Comparison of ENCODE assay signal across 9 cellular contexts in the genomic region with DNA sequence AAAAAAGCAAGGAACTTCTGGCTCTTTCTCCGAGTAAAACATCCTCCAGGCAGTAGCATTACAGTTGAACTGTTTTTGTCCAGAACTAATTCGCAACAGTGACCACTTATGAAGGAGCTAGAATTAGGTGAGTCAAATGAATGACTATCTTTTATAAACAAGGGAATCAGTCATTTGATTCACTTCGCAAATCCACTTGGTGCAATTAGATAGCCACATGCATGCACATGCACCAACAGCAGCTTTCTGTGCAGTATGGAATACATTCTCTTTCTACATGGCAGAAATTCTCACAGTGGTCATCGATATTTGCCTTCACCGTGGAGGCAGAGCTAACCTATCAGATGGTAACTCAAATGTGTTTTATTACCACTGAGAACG.
DNase-seq lines count a peak whose midpoint lies in the region; ATAC-seq, FAIRE-seq and TF ChIP-seq lines count a peak whose summit lies in the region.
"Had no signal": no experiment of that assay in that cellular context is flagged by ENCODE, and none has a peak within 500 bp of the region (broad histone marks: within the 10 kb centered on the region; RNA-seq: fewer than 3 reads in every experiment).

No MANE protein-coding gene starts in this region.

- no peaks in the 10 kb centered on the region for H3K36me3 ChIP-seq in skeletal muscle satellite cell (ENCODE audit: insufficient read depth, low read length)
- no peaks in the 10 kb centered on the region for H3K36me3 ChIP-seq in testis (ENCODE audit: low read depth, missing control alignments)

- no peak overlapping the region for H3K4me3 Mint-ChIP-seq in WTC11

- H3K9me3 ChIP-seq in skeletal muscle satellite cell (replicated peaks; ENCODE audit: low read length) (no peaks in the 10 kb centered on the region), testis (no peaks in the 10 kb centered on the region)

- H3K9ac ChIP-seq in skeletal muscle satellite cell (ENCODE audit: low read depth, low read length) = peak overlapping the region; percentile 80

- no peak overlapping the region for H3K27ac ChIP-seq in testis

- DNase-seq in RCC 7860 (ENCODE audit: low spot score) (peak; percentile 33), NCI-H774 (lab: John Stamatoyannopoulos, UW) (no peak), head of caudate nucleus (no peak), WTC11 (ENCODE audit: low spot score) (no peak), testis (no peak)

- CTCF ChIA-PET in WTC11 (lab: Charles Lee) = no interaction called here

- H3K4me1 ChIP-seq in skeletal muscle satellite cell (ENCODE audit: control insufficient read depth, insufficient read depth, low read length) (peaks cover 43% of the 10 kb centered on the region), testis (no peaks in the 10 kb centered on the region)

- no peaks in the 10 kb centered on the region for H3K27me3 ChIP-seq in skeletal muscle satellite cell (ENCODE audit: control insufficient read depth, insufficient read depth, low read length)
- no peaks in the 10 kb centered on the region for H3K27me3 ChIP-seq in testis

- FAIRE-seq in RCC 7860 (lab: Jason Lieb, UNC) = no peak
- FAIRE-seq: bronchial epithelial cell had no signal

- H3K4me1 Mint-ChIP-seq in WTC11 = peaks cover 11% of the 10 kb centered on the region

- no peak overlapping the region for H3K27ac Mint-ChIP-seq in WTC11

- H3K4me2 ChIP-seq in skeletal muscle satellite cell (ENCODE audit: low read length) = peak overlapping the region; percentile 91

- H3K4me3 ChIP-seq in skeletal muscle satellite cell (ENCODE audit: low read length) (peak overlapping the region; percentile 69), testis (no peak overlapping the region)

- intact Hi-C loops in head of caudate nucleus (cut with DNase I) (no loop called here), testis (cut with DNase I; ENCODE audit: low total_unique reads) (no loop called here)

- H3K36me3 Mint-ChIP-seq in WTC11 = no peaks in the 10 kb centered on the region

- TF ChIP-seq CTCF in WTC11 (IDR thresholded peaks at IDR 0.05) = no peak
- TF ChIP-seq CTCF in testis (IDR thresholded peaks at IDR 0.05) = no peak

- TF ChIP-seq POLR2A in testis (IDR thresholded peaks at IDR 0.05) = no peak

- POLR2A ChIA-PET in WTC11 (lab: Charles Lee) = no interaction called here

- peak; percentile 4 for ATAC-seq in GM18909 (IDR thresholded peaks at IDR 0.05; ENCODE audit: poor library complexity, unreplicated experiment)
- ATAC-seq in esophagus mucosa = peak; percentile 46
- no peak for ATAC-seq in WTC11

- H3K9me3 Mint-ChIP-seq in WTC11 = no peaks in the 10 kb centered on the region

- WGBS in testis, 2 donors = 66 to 83% methylated on average over 6 of the region's 6 CpGs

- H3K27me3 Mint-ChIP-seq in WTC11 (ENCODE audit: low read depth) = no peaks in the 10 kb centered on the region

TF ChIP-seq in WTC11, 78 proteins besides CTCF, POLR2A, EP300 and RAD21:
- TF ChIP-seq NR3C1 (CRISPR knock-in tag; conservative IDR thresholded peaks at IDR 0.05; ENCODE audit: low read depth) (no peak), ZNF219 (CRISPR knock-in tag; IDR thresholded peaks at IDR 0.05; ENCODE audit: borderline replicate concordance) (no peak), JAZF1 (CRISPR knock-in tag; IDR thresholded peaks at IDR 0.05) (no peak), KAT7 (CRISPR knock-in tag; IDR thresholded peaks at IDR 0.05; ENCODE audit: borderline replicate concordance) (no peak), ZNF416 (CRISPR knock-in tag; IDR thresholded peaks at IDR 0.05) (no peak), IRF1 (CRISPR knock-in tag; IDR thresholded peaks at IDR 0.05) (no peak), ZBTB21 (CRISPR knock-in tag; IDR thresholded peaks at IDR 0.05; ENCODE audit: borderline replicate concordance) (no peak), IRF2 (CRISPR knock-in tag; IDR thresholded peaks at IDR 0.05; ENCODE audit: borderline replicate concordance, low read depth) (no peak), CREM (CRISPR knock-in tag; IDR thresholded peaks at IDR 0.05) (no peak), ZNF671 (CRISPR knock-in tag; IDR thresholded peaks at IDR 0.05) (no peak), ERG (CRISPR knock-in tag; IDR thresholded peaks at IDR 0.05) (no peak), RORB (CRISPR knock-in tag; IDR thresholded peaks at IDR 0.05) (no peak), SMAD4 (CRISPR knock-in tag; IDR thresholded peaks at IDR 0.05) (no peak), GRHL2 (CRISPR knock-in tag; IDR thresholded peaks at IDR 0.05; ENCODE audit: insufficient replicate concordance, severe bottlenecking) (no peak), TP53 (CRISPR knock-in tag; IDR thresholded peaks at IDR 0.05) (no peak), MXD4 (CRISPR knock-in tag; IDR thresholded peaks at IDR 0.05; ENCODE audit: borderline replicate concordance) (no peak), CDX4 (CRISPR knock-in tag; IDR thresholded peaks at IDR 0.05; ENCODE audit: borderline replicate concordance) (no peak)
- TF ChIP-seq, protein P1, sequence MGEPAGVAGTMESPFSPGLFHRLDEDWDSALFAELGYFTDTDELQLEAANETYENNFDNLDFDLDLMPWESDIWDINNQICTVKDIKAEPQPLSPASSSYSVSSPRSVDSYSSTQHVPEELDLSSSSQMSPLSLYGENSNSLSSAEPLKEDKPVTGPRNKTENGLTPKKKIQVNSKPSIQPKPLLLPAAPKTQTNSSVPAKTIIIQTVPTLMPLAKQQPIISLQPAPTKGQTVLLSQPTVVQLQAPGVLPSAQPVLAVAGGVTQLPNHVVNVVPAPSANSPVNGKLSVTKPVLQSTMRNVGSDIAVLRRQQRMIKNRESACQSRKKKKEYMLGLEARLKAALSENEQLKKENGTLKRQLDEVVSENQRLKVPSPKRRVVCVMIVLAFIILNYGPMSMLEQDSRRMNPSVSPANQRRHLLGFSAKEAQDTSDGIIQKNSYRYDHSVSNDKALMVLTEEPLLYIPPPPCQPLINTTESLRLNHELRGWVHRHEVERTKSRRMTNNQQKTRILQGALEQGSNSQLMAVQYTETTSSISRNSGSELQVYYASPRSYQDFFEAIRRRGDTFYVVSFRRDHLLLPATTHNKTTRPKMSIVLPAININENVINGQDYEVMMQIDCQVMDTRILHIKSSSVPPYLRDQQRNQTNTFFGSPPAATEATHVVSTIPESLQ (CRISPR knock-in tag; IDR thresholded peaks at IDR 0.05) = no peak
- TF ChIP-seq, protein P2, sequence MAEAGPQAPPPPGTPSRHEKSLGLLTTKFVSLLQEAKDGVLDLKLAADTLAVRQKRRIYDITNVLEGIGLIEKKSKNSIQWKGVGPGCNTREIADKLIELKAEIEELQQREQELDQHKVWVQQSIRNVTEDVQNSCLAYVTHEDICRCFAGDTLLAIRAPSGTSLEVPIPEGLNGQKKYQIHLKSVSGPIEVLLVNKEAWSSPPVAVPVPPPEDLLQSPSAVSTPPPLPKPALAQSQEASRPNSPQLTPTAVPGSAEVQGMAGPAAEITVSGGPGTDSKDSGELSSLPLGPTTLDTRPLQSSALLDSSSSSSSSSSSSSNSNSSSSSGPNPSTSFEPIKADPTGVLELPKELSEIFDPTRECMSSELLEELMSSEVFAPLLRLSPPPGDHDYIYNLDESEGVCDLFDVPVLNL (CRISPR knock-in tag; IDR thresholded peaks at IDR 0.05; ENCODE audit: borderline replicate concordance, low read depth) = no peak
- TF ChIP-seq, protein P3, sequence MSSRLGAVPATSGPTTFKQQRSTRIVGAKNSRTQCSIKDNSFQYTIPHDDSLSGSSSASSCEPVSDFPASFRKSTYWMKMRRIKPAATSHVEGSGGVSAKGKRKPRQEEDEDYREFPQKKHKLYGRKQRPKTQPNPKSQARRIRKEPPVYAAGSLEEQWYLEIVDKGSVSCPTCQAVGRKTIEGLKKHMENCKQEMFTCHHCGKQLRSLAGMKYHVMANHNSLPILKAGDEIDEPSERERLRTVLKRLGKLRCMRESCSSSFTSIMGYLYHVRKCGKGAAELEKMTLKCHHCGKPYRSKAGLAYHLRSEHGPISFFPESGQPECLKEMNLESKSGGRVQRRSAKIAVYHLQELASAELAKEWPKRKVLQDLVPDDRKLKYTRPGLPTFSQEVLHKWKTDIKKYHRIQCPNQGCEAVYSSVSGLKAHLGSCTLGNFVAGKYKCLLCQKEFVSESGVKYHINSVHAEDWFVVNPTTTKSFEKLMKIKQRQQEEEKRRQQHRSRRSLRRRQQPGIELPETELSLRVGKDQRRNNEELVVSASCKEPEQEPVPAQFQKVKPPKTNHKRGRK (CRISPR knock-in tag; IDR thresholded peaks at IDR 0.05; ENCODE audit: borderline replicate concordance) = no peak
